ENCODE assay signal across 10 cellular contexts in the genomic region with DNA sequence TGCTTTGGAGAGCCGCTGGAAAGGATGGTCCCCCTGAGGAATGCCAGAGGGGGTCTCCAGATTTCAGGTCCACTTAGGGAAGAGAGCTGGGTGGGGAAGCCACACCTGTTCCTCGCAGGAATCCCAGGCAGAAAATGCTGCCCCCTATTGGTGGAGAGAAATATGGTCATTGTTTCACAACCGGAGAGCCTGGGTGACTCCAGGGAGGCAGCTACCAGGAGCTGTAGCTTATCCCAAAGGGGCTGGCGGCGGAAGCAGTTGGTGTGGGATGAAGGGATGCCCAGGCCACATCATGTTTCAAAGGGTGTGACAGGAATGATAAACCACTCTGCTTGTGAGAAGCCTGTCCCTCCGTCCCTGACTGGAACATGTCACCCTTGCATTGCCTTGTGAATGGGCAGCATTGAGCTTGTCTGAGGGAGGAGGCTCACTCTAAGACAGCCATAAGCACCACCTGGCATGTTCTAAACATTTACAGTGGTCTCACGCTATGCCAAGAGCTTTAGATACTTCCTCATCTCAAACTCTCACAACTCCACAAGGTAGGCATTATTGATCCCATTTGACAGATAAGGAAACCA. TPM values are rescaled to one million over a fixed set of nuclear protein-coding genes. Genes with fewer than 3 reads are reported as not detected.
DNase-seq lines count a peak whose midpoint lies in the region; ATAC-seq and TF ChIP-seq lines count a peak whose summit lies in the region.
"Had no signal": no experiment of that assay in that cellular context is flagged by ENCODE, and none has a peak within 500 bp of the region (broad histone marks: within the 10 kb centered on the region; RNA-seq: fewer than 3 reads in every experiment).

No MANE protein-coding gene starts in this region.

- H3K79me2 ChIP-seq in KMS-11 (ENCODE audit: insufficient read depth, low read depth), result no peaks in the 10 kb centered on the region

- WGBS in psoas muscle, 3 donors, result 45 to 53% (median 49%) methylated on average over 7 of the region's 7 CpGs

- ATAC-seq in psoas muscle (peak in 3 of 4 donors; percentile 30 to 77 (median 60)), HG03139 (IDR thresholded peaks at IDR 0.05; ENCODE audit: unreplicated experiment) (no peak)

- H2AFZ ChIP-seq in KMS-11 (ENCODE audit: low read depth), result no peak overlapping the region

- no peak overlapping the region for H3K9ac ChIP-seq in KMS-11
- H3K9ac ChIP-seq: BLaER1 had no signal

- DNase-seq in NK-92 treated with Interleukin-12 subunit alpha and Interleukin-12 subunit beta, amount 100 ng/mL, for 24 hours (lab: John Stamatoyannopoulos, UW), result peak; percentile 10
- DNase-seq in NK-92 (lab: John Stamatoyannopoulos, UW; ENCODE audit: unreplicated experiment), result no peak
- no peak for DNase-seq in dorsolateral prefrontal cortex
- no peak for DNase-seq in psoas muscle
- no peak for DNase-seq in hepatic stellate cell (ENCODE audit: low spot score)
- DNase-seq in coronary artery (ENCODE audit: low spot score), result no peak
- DNase-seq: NCI-H2171 treated with DMSO at 0.1 percent for 48 hours had no signal

- no peaks in the 10 kb centered on the region for H3K4me1 ChIP-seq in KMS-11 (ENCODE audit: low read depth, poor library complexity, severe bottlenecking)
- no peaks in the 10 kb centered on the region for H3K4me1 ChIP-seq in psoas muscle
- H3K4me1 ChIP-seq: BLaER1 had no signal

- H3K36me3 ChIP-seq in KMS-11 (ENCODE audit: insufficient read depth) (no peaks in the 10 kb centered on the region), psoas muscle (ENCODE audit: insufficient read depth in 1 of 2, low read depth in 1 of 2) (no peaks in the 10 kb centered on the region)
- H3K36me3 ChIP-seq: BLaER1 had no signal

- no peaks in the 10 kb centered on the region for H3K9me3 ChIP-seq in psoas muscle

- H3K4me2 ChIP-seq in KMS-11, result no peak overlapping the region
- H3K4me2 ChIP-seq: BLaER1 had no signal

- intact Hi-C loops in dorsolateral prefrontal cortex (cut with DNase I) (loop anchor here in 1 of 2 donors (10.0 kb wide), 1 partner anchor 107 kb away; no protein-coding TSS in a partner anchor), psoas muscle (cut with DNase I) (loop anchor here (10.0 kb wide), 1 partner anchor 107 kb away; no protein-coding TSS in a partner anchor)

- no peak overlapping the region for H3K4me3 ChIP-seq in KMS-11 (IDR thresholded peaks at IDR 0.05; ENCODE audit: insufficient read depth, low read depth, low read length)
- H3K4me3 ChIP-seq in dorsolateral prefrontal cortex, result no peak overlapping the region
- no peak overlapping the region for H3K4me3 ChIP-seq in psoas muscle
- no peak overlapping the region for H3K4me3 ChIP-seq in coronary artery
- H3K4me3 ChIP-seq: BLaER1 had no signal

- H4K20me1 ChIP-seq in KMS-11 (ENCODE audit: insufficient read depth), result no peaks in the 10 kb centered on the region
- H4K20me1 ChIP-seq: BLaER1 had no signal

- TF ChIP-seq CTCF in KMS-11 (conservative IDR thresholded peaks at IDR 0.05; ENCODE audit: low read depth, low read length) (peak; percentile 49), dorsolateral prefrontal cortex (IDR thresholded peaks at IDR 0.05 in 54 of 56, conservative IDR thresholded peaks at IDR 0.05 in 2 of 56; ENCODE audit: low read depth in 1 of 56, partially characterized antibody in 56 of 56) (peak in 42 of 56 donors; percentile 9 to 47 (median 30)), psoas muscle (IDR thresholded peaks at IDR 0.05) (peak; percentile 46), coronary artery (IDR thresholded peaks at IDR 0.05) (no peak)

- H3K27ac ChIP-seq in KMS-11 (no peak overlapping the region), dorsolateral prefrontal cortex (no peak overlapping the region), psoas muscle (no peak overlapping the region), coronary artery (no peak overlapping the region)
- H3K27ac ChIP-seq: BLaER1 had no signal

- H3K27me3 ChIP-seq in KMS-11 (ENCODE audit: insufficient read depth, low read depth) (no peaks in the 10 kb centered on the region), dorsolateral prefrontal cortex (no peaks in the 10 kb centered on the region), psoas muscle (ENCODE audit: insufficient read depth in 3 of 3, low read length in 2 of 3) (no peaks in the 10 kb centered on the region)
- H3K27me3 ChIP-seq: BLaER1 had no signal

RNA-seq across cellular contexts. Expression of a gene that starts 34.5 kb away (rescaled TPM):
- total RNA-seq in dorsolateral prefrontal cortex (10 to 100 TPM; 21.9 to 62.0 (median 41.4) TPM), psoas muscle (10 to 100 TPM; 13.2 to 25.5 (median 19.8) TPM)
- polyA plus RNA-seq in psoas muscle, result 10 to 100 TPM; 14.3 to 40.3 (median 22.4) TPM
